8 cellular contexts compared by ENCODE assay signal in genomic region chr3:119677641-119677934, GRCh38. TPM values are rescaled to one million over a fixed set of nuclear protein-coding genes. Genes with fewer than 3 reads are reported as not detected.
A peak's percentile ranks its signal among the peaks of the same experiment; 100 is the strongest.
DNase-seq lines count a peak whose midpoint lies in the region; ATAC-seq, FAIRE-seq and TF ChIP-seq lines count a peak whose summit lies in the region.

No MANE protein-coding gene starts in this region.

- no peak overlapping the region for H2BK120ac ChIP-seq in H1 (replicated peaks; ENCODE audit: low read depth, low read length)
- H2BK120ac ChIP-seq in neuronal stem cell (ENCODE audit: low read depth, low read length): no peak overlapping the region

- peak overlapping the region; percentile 90 to 99 (median 95) for H3K27ac Mint-ChIP-seq in CD8-positive, alpha-beta memory T cell

- peak overlapping the region; percentile 82 to 97 (median 85) for H3K4me3 Mint-ChIP-seq in CD8-positive, alpha-beta memory T cell

- peak overlapping the region; percentile 81; the same call in 1 of the 2 replicates for H3K18ac ChIP-seq in H1 (ENCODE audit: extremely low read depth, low read length)
- no peak overlapping the region for H3K18ac ChIP-seq in neuronal stem cell (ENCODE audit: low read length)

- peak overlapping the region; percentile 86; the same call in 1 of the 2 replicates for H3K9ac ChIP-seq in MM.1S (ENCODE audit: low read length)
- H3K9ac ChIP-seq in H1 (replicated peaks in 1 of 4; ENCODE audit: extremely low read depth in 1 of 4, low read depth in 3 of 4, low read length in 3 of 4): peak overlapping the region in 3 of 4 experiments; percentile 65 to 85 (median 80); a peak in 6 of 7 replicates
- H3K9ac ChIP-seq in neuronal stem cell (ENCODE audit: low read depth, low read length, poor library complexity): no peak overlapping the region

- H3K27me3 Mint-ChIP-seq in CD8-positive, alpha-beta memory T cell: no peaks in the 10 kb centered on the region

- H3K4me2 ChIP-seq in MM.1S (ENCODE audit: low read depth, low read length) (peak overlapping the region; percentile 90), H1 (ENCODE audit: insufficient read depth in 1 of 2, low read depth in 2 of 2, low read length in 2 of 2) (peak overlapping the region; percentile 71 to 83), neuronal stem cell (ENCODE audit: insufficient read depth, low read length, poor library complexity, severe bottlenecking) (peak overlapping the region; percentile 41)

- H4K8ac ChIP-seq in H1 (ENCODE audit: extremely low read depth, insufficient read depth, low read length): no peak overlapping the region
- H4K8ac ChIP-seq in neuronal stem cell (ENCODE audit: low read depth, low read length): no peak overlapping the region

- H3K4me1 Mint-ChIP-seq in CD8-positive, alpha-beta memory T cell: peaks cover 35 to 39% (median 38%) of the 10 kb centered on the region in 3 donors

- no peak overlapping the region for H2BK15ac ChIP-seq in H1 (ENCODE audit: low read length)
- H2BK15ac ChIP-seq in neuronal stem cell (ENCODE audit: low read length): no peak overlapping the region

- no peaks in the 10 kb centered on the region for H3K27me3 ChIP-seq in CD8-positive, alpha-beta memory T cell (ENCODE audit: insufficient read depth, low read length, poor library complexity, severe bottlenecking)
- H3K27me3 ChIP-seq in MM.1S (replicated peaks; ENCODE audit: insufficient read depth, low read length) (no peaks in the 10 kb centered on the region), H1 (replicated peaks in 1 of 4; ENCODE audit: control insufficient read depth in 3 of 4, extremely low read depth in 1 of 4, insufficient read depth in 3 of 4, low read length in 3 of 4) (no peaks in the 10 kb centered on the region), neuronal stem cell (ENCODE audit: control insufficient read depth in 3 of 3, insufficient read depth in 3 of 3, low read depth in 1 of 3, low read length in 3 of 3) (no peaks in the 10 kb centered on the region)

- POLR2A ChIA-PET in CD8-positive, alpha-beta memory T cell (lab: Charles Lee): interaction anchor here (1.8 kb wide), 1 partner anchor 179 kb away, joined by 10 read pairs; the partner anchor contains the start of gene TIMMDC1
- POLR2A ChIA-PET in H1 (lab: Charles Lee; ENCODE audit: partially characterized antibody): interaction anchor here (1.0 to 1.5 kb wide), 4 partner anchors 10 to 214 kb away, joined by 3 to 5 read pairs (median 4); partner anchors contain the start of genes TIMMDC1 and TMEM39A

- H2AFZ ChIP-seq in MM.1S (ENCODE audit: low read length): peak overlapping the region; percentile 52
- H2AFZ ChIP-seq in H1 (ENCODE audit: low read length): peak overlapping the region; percentile 86
- peak overlapping the region; percentile 90 for H2AFZ ChIP-seq in neuronal stem cell (ENCODE audit: low read length)

- TF ChIP-seq CTCF in MM.1S (IDR thresholded peaks at IDR 0.05; ENCODE audit: low read length) (no peak), H1 (IDR thresholded peaks at IDR 0.05; ENCODE audit: control extremely low read depth in 1 of 3, insufficient read depth in 1 of 3, low read depth in 1 of 3, low read length in 3 of 3) (no peak)

- H3K56ac ChIP-seq in H1 (replicated peaks; ENCODE audit: insufficient read length, low read depth, low read length): no peak overlapping the region

- DNase-seq in CD8-positive, alpha-beta memory T cell: no peak
- DNase-seq in MM.1S: no peak
- DNase-seq in H1 (ENCODE audit: low read depth in 1 of 2, low spot score in 2 of 2): no peak
- no peak for DNase-seq in neuronal stem cell (ENCODE audit: low spot score)
- DNase-seq in Ammon's horn (ENCODE audit: low spot score): no peak
- DNase-seq in GM03348 (ENCODE audit: low spot score): no peak
- no peak for DNase-seq in NCI-H187 treated with DMSO at 0.1 percent for 48 hours (lab: John Stamatoyannopoulos, UW)

- TF ChIP-seq RAD21 in H1 (IDR thresholded peaks at IDR 0.05 in 1 of 2, conservative IDR thresholded peaks at IDR 0.05 in 1 of 2; ENCODE audit: low read depth in 2 of 2, low read length in 2 of 2): no peak

- no peak for FAIRE-seq in H1 (lab: Jason Lieb, UNC)

- H3K79me2 ChIP-seq in MM.1S (ENCODE audit: low read length) (peaks cover 35% of the 10 kb centered on the region), H1 (ENCODE audit: control insufficient read depth in 1 of 2, insufficient read depth in 2 of 2, low read length in 2 of 2) (peaks cover 0 to 18% of the 10 kb centered on the region in 2 experiments; a peak in 2 of 4 replicates)

- H2AK5ac ChIP-seq in H1 (ENCODE audit: low read depth, low read length): no peak overlapping the region
- H2AK5ac ChIP-seq in neuronal stem cell (ENCODE audit: low read depth, low read length): no peak overlapping the region

- H3K23ac ChIP-seq in H1 (ENCODE audit: insufficient read length) (no peak overlapping the region), neuronal stem cell (ENCODE audit: low read depth, low read length, poor library complexity) (no peak overlapping the region)

- peak overlapping the region; percentile 78 for H3K4me3 ChIP-seq in CD8-positive, alpha-beta memory T cell (ENCODE audit: low read length)
- peak overlapping the region; percentile 86 for H3K4me3 ChIP-seq in MM.1S (ENCODE audit: low read length)
- peak overlapping the region; percentile 60 to 99 (median 82) for H3K4me3 ChIP-seq in H1 (ENCODE audit: extremely low read depth in 1 of 4, insufficient read depth in 2 of 4, low read depth in 3 of 4, low read length in 4 of 4)
- peak overlapping the region; percentile 95 for H3K4me3 ChIP-seq in neuronal stem cell (ENCODE audit: low read length in 2 of 2)

- H3K4ac ChIP-seq in H1 (replicated peaks; ENCODE audit: insufficient read length, low read depth, low read length) (no peak overlapping the region), neuronal stem cell (ENCODE audit: low read length) (no peak overlapping the region)

- no peak overlapping the region for H2BK20ac ChIP-seq in H1 (ENCODE audit: low read length)

- no peaks in the 10 kb centered on the region for H3K79me1 ChIP-seq in H1 (ENCODE audit: low read depth, low read length)
- no peaks in the 10 kb centered on the region for H3K79me1 ChIP-seq in neuronal stem cell (ENCODE audit: low read depth, low read length)

- peak overlapping the region; percentile 4 for H4K5ac ChIP-seq in H1 (ENCODE audit: insufficient read length, low read depth, low read length)

- WGBS in H1 (ENCODE audit: extremely low coverage in 1 of 2, insufficient coverage in 1 of 2, insufficient read length in 1 of 2, insufficient replicate concordance in 2 of 2, low coverage in 1 of 2, low lambda C conversion rate in 2 of 2, missing lambda C conversion rate in 1 of 2), 2 experiments: 13% methylated on average over 6 of the region's 6 CpGs; no CpG with 5 or more reads in 1 of the 2 experiments
- no CpG with 5 or more reads among the region's 6 CpGs for WGBS in neuronal stem cell (ENCODE audit: extremely low coverage in 2 of 2, insufficient read length in 2 of 2, insufficient replicate concordance in 1 of 2), 2 donors

- ATAC-seq in HG03025 (IDR thresholded peaks at IDR 0.05; ENCODE audit: low FRiP score, unreplicated experiment): no peak

- no peak overlapping the region for H3K14ac ChIP-seq in H1 (ENCODE audit: insufficient read length)
- no peak overlapping the region for H3K14ac ChIP-seq in neuronal stem cell (ENCODE audit: low read length)

- H3K36me3 ChIP-seq in CD8-positive, alpha-beta memory T cell (ENCODE audit: insufficient read depth, low read length): peaks cover 11% of the 10 kb centered on the region
- peaks cover 4% of the 10 kb centered on the region; the same call in 1 of the 2 replicates for H3K36me3 ChIP-seq in MM.1S (replicated peaks; ENCODE audit: insufficient read depth, low read length)
- H3K36me3 ChIP-seq in H1 (ENCODE audit: control insufficient read depth in 2 of 4, insufficient read depth in 4 of 4, low read length in 3 of 4): peaks cover 0 to 21% (median 14%) of the 10 kb centered on the region in 4 experiments; a peak in 6 of 8 replicates
- H3K36me3 ChIP-seq in neuronal stem cell (replicated peaks in 1 of 2; ENCODE audit: control insufficient read depth in 2 of 2, insufficient read depth in 2 of 2, low read length in 2 of 2): peaks cover 10 to 30% of the 10 kb centered on the region in 2 donors

- H4K91ac ChIP-seq in H1 (replicated peaks; ENCODE audit: insufficient read length, low read length) (no peak overlapping the region), neuronal stem cell (ENCODE audit: low read depth, low read length, poor library complexity) (no peak overlapping the region)

- H3K9me3 ChIP-seq in CD8-positive, alpha-beta memory T cell (ENCODE audit: low read length): no peaks in the 10 kb centered on the region
- H3K9me3 ChIP-seq in MM.1S (replicated peaks; ENCODE audit: insufficient read depth, low read length) (no peaks in the 10 kb centered on the region), H1 (ENCODE audit: insufficient read depth in 2 of 2, low read depth in 1 of 2, low read length in 1 of 2) (no peaks in the 10 kb centered on the region; a peak in 1 of 4 replicates), neuronal stem cell (replicated peaks in 1 of 2; ENCODE audit: control insufficient read depth in 2 of 2, insufficient read depth in 1 of 2, low read depth in 1 of 2, low read length in 2 of 2) (no peaks in the 10 kb centered on the region)

- no peak for TF ChIP-seq EP300 in H1 (IDR thresholded peaks at IDR 0.05; ENCODE audit: borderline replicate concordance in 1 of 2, low read depth in 2 of 2, low read length in 2 of 2)

- CTCF ChIA-PET in CD8-positive, alpha-beta memory T cell (lab: Charles Lee): interaction anchor here (3.0 kb wide), 1 partner anchor 436 kb away, joined by 9 read pairs; the partner anchor contains the start of gene B4GALT4
- CTCF ChIA-PET in H1 (lab: Charles Lee; ENCODE audit: partially characterized antibody): interaction anchor here (1.2 kb wide), 1 partner anchor 11 kb away, joined by 3 read pairs; no protein-coding TSS in a partner anchor

- H3K36me3 Mint-ChIP-seq in CD8-positive, alpha-beta memory T cell: peaks cover 0 to 36% (median 6%) of the 10 kb centered on the region in 3 donors

- H3F3A ChIP-seq in MM.1S (ENCODE audit: insufficient read depth, low read length): peaks cover 6% of the 10 kb centered on the region

- H3K9me2 ChIP-seq in MM.1S (replicated peaks; ENCODE audit: insufficient read depth, low read length): no peaks in the 10 kb centered on the region

- peak overlapping the region; percentile 76 for H3K27ac ChIP-seq in CD8-positive, alpha-beta memory T cell (ENCODE audit: low read depth, low read length)
- H3K27ac ChIP-seq in MM.1S (ENCODE audit: low read length): peak overlapping the region; percentile 94; the same call in 1 of the 2 replicates
- H3K27ac ChIP-seq in H1 (ENCODE audit: low read depth, low read length): peak overlapping the region; percentile 55; the same call in 1 of the 2 replicates
- H3K27ac ChIP-seq in neuronal stem cell (replicated peaks; ENCODE audit: low read length): no peak overlapping the region

- H3K9me3 Mint-ChIP-seq in CD8-positive, alpha-beta memory T cell: no peaks in the 10 kb centered on the region

- H3K4me1 ChIP-seq in CD8-positive, alpha-beta memory T cell (ENCODE audit: insufficient read depth, low read length): peaks cover 16% of the 10 kb centered on the region
- H3K4me1 ChIP-seq in MM.1S (ENCODE audit: low read length) (peaks cover 10% of the 10 kb centered on the region), H1 (replicated peaks in 1 of 4; ENCODE audit: control insufficient read depth in 3 of 4, insufficient read depth in 4 of 4, low read length in 3 of 4) (no peaks in the 10 kb centered on the region), neuronal stem cell (ENCODE audit: control insufficient read depth in 2 of 2, insufficient read depth in 1 of 2, low read depth in 1 of 2, low read length in 2 of 2) (peaks cover 2 to 5% of the 10 kb centered on the region in 2 donors)

- H2BK12ac ChIP-seq in H1 (ENCODE audit: low read depth, low read length) (no peak overlapping the region; the same call in 1 of the 2 replicates), neuronal stem cell (ENCODE audit: low read length) (no peak overlapping the region)

- H2BK5ac ChIP-seq in H1 (ENCODE audit: low read depth, low read length) (peak overlapping the region; percentile 32; the same call in 1 of the 2 replicates), neuronal stem cell (ENCODE audit: low read length) (no peak overlapping the region)

- H4K20me1 ChIP-seq in MM.1S (ENCODE audit: insufficient read depth, low read length) (no peaks in the 10 kb centered on the region), H1 (replicated peaks in 1 of 2; ENCODE audit: control insufficient read depth in 1 of 2, insufficient read depth in 2 of 2, low read length in 2 of 2) (no peaks in the 10 kb centered on the region)

- TF ChIP-seq POLR2A in H1 (IDR thresholded peaks at IDR 0.05; ENCODE audit: control extremely low read depth in 1 of 2, low read depth in 2 of 2, low read length in 2 of 2): no peak

- peaks cover 6% of the 10 kb centered on the region for H3K23me2 ChIP-seq in H1 (ENCODE audit: low read depth, low read length)

RNA-seq across cellular contexts. Expression of gene COX17, which starts 0.4 kb away (rescaled TPM):
- 100 to 1,000 TPM; 105 to 108 TPM for total RNA-seq in CD8-positive, alpha-beta memory T cell
- 82.4 TPM for polyA plus RNA-seq in CD8-positive, alpha-beta memory T cell
- 43.0 and 45.5 TPM in 2 replicates for total RNA-seq in H1 (2021; fragmentation: NEBNext Ultra II Directional; extraction: Animal tissue kit (Norgen Biotek cat#: 25700))
- polyA plus RNA-seq in H1 (2011; rRNA removed): 34.2 and 38.1 TPM in 2 replicates
- polyA plus RNA-seq in H1 (2011; cell fraction: cytosol; rRNA removed): 55.0 TPM
- polyA plus RNA-seq in H1 (2011; cell fraction: nucleus; rRNA removed): 45.7 TPM
- 54.3 to 77.8 TPM (median 64.1 TPM) in 4 replicates for polyA plus RNA-seq in H1 (2012, experiment 1 of 2)
- 57.7 TPM for polyA plus RNA-seq in H1 (2012, experiment 2 of 2)
- polyA plus RNA-seq in H1 (2013, experiment 1 of 2): 125 TPM
- 135 TPM for polyA plus RNA-seq in H1 (2013, experiment 2 of 2)
- 9.9 and 11.3 TPM in 2 replicates for polyA minus RNA-seq in H1 (2011; rRNA and poly(A)+ RNA removed)
- polyA minus RNA-seq in H1 (2011; cell fraction: cytosol; rRNA and poly(A)+ RNA removed): 23.6 TPM
- polyA minus RNA-seq in H1 (2011; cell fraction: nucleus; rRNA and poly(A)+ RNA removed): 28.0 TPM
- polyA plus RNA-seq in neuronal stem cell (2013, experiment 1 of 2): 121 TPM
- 117 TPM for polyA plus RNA-seq in neuronal stem cell (2013, experiment 2 of 2)

RNA-seq across cellular contexts. Expression of gene POPDC2, which starts 17.2 kb away (rescaled TPM):
- total RNA-seq in CD8-positive, alpha-beta memory T cell: 1 to 10 TPM; 2.2 to 3.2 TPM
- polyA plus RNA-seq in CD8-positive, alpha-beta memory T cell: 2.0 TPM
- 0.19 and 0.65 TPM in 2 replicates for total RNA-seq in H1 (2021; fragmentation: NEBNext Ultra II Directional; extraction: Animal tissue kit (Norgen Biotek cat#: 25700))
- 1.1 and 1.2 TPM in 2 replicates for polyA plus RNA-seq in H1 (2011; rRNA removed)
- polyA plus RNA-seq in H1 (2011; cell fraction: cytosol; rRNA removed): 1.1 TPM
- polyA plus RNA-seq in H1 (2011; cell fraction: nucleus; rRNA removed): 3.3 TPM
- polyA plus RNA-seq in H1 (2012, experiment 1 of 2): 0.47 to 0.56 TPM (median 0.55 TPM) in 4 replicates
- 0.12 TPM for polyA plus RNA-seq in H1 (2012, experiment 2 of 2)
- polyA plus RNA-seq in H1 (2013, experiment 1 of 2): 0.28 TPM
- 0.28 TPM for polyA plus RNA-seq in H1 (2013, experiment 2 of 2)
- 0.29 and 1.6 TPM in 2 replicates for polyA minus RNA-seq in H1 (2011; rRNA and poly(A)+ RNA removed)
- not detected for polyA minus RNA-seq in H1 (2011; cell fraction: cytosol; rRNA and poly(A)+ RNA removed)
- 3.6 TPM for polyA minus RNA-seq in H1 (2011; cell fraction: nucleus; rRNA and poly(A)+ RNA removed)
- 0.79 TPM for polyA plus RNA-seq in neuronal stem cell (2013, experiment 1 of 2)
- 0.64 TPM for polyA plus RNA-seq in neuronal stem cell (2013, experiment 2 of 2)

RNA-seq across cellular contexts. Expression of gene CFAP91, which starts 25.2 kb away (rescaled TPM):
- total RNA-seq in CD8-positive, alpha-beta memory T cell: under 1 TPM; 0.64 to 0.77 TPM
- 0.45 TPM for polyA plus RNA-seq in CD8-positive, alpha-beta memory T cell
- 3.8 and 5.4 TPM in 2 replicates for total RNA-seq in H1 (2021; fragmentation: NEBNext Ultra II Directional; extraction: Animal tissue kit (Norgen Biotek cat#: 25700))
- 4.7 and 7.4 TPM in 2 replicates for polyA plus RNA-seq in H1 (2011; rRNA removed)
- 5.5 TPM for polyA plus RNA-seq in H1 (2011; cell fraction: cytosol; rRNA removed)
- 13.6 TPM for polyA plus RNA-seq in H1 (2011; cell fraction: nucleus; rRNA removed)
- 5.3 to 5.9 TPM (median 5.6 TPM) in 4 replicates for polyA plus RNA-seq in H1 (2012, experiment 1 of 2)
- polyA plus RNA-seq in H1 (2012, experiment 2 of 2): 0.60 TPM
- polyA plus RNA-seq in H1 (2013, experiment 1 of 2): 3.3 TPM
- polyA plus RNA-seq in H1 (2013, experiment 2 of 2): 2.4 TPM
- 6.2 and 17.0 TPM in 2 replicates for polyA minus RNA-seq in H1 (2011; rRNA and poly(A)+ RNA removed)
- polyA minus RNA-seq in H1 (2011; cell fraction: cytosol; rRNA and poly(A)+ RNA removed): 3.2 TPM
- 14.1 TPM for polyA minus RNA-seq in H1 (2011; cell fraction: nucleus; rRNA and poly(A)+ RNA removed)
- 23.2 TPM for polyA plus RNA-seq in neuronal stem cell (2013, experiment 1 of 2)
- polyA plus RNA-seq in neuronal stem cell (2013, experiment 2 of 2): 22.2 TPM
